In genomic region chr5:154800582-154800981, GRCh38 we compare ENCODE assay signal across 20 cellular contexts. TPM values are rescaled to one million over a fixed set of nuclear protein-coding genes. Genes with fewer than 3 reads are reported as not detected.
"Had no signal": no experiment of that assay in that cellular context is flagged by ENCODE, and none has a peak within 500 bp of the region (broad histone marks: within the 10 kb centered on the region; RNA-seq: fewer than 3 reads in every experiment).

No MANE protein-coding gene starts in this region.

- H3K27me3 Mint-ChIP-seq: activated B cell treated with CpG ODN at 0.5 μM for 24 hours; stimulated activated naive B cell treated with anti-CD40 and anti-IgM and Interleukin-4, amounts not matched to agents 10 μg/mL and 1 μg/mL and 100 μg/mL, for 72 hours had no signal

- H3K9me3 Mint-ChIP-seq: activated B cell treated with CpG ODN at 0.5 μM for 24 hours; activated T-cell treated with anti-CD3 and anti-CD28 coated beads, Interleukin-2, amount 50 U/mL, for 72 hours; neural progenitor cell; stimulated activated naive B cell treated with anti-CD40 and anti-IgM and Interleukin-4, amounts not matched to agents 10 μg/mL and 1 μg/mL and 100 μg/mL, for 72 hours had no signal

- H3K9ac ChIP-seq: neural progenitor cell had no signal

- DNase-seq: activated B cell treated with CpG ODN at 0.5 μM for 24 hours; activated CD4-positive, alpha-beta T cell treated with anti-CD3 and anti-CD28 coated beads, Interleukin-2, amount 50 U/mL, for 1 hour; activated gamma-delta T cell treated with Interleukin-2 at 50 U/mL for 16 hours; activated T-cell treated with anti-CD3 and anti-CD28 coated beads, Interleukin-2, amount 50 U/mL, for 72 hours; caudate nucleus; cortex of kidney; effector CD8-positive, alpha-beta T cell; islet precursor cell; mesendoderm; retina; stimulated activated naive B cell treated with anti-CD40 and anti-IgM and Interleukin-4, amounts not matched to agents 10 μg/mL and 1 μg/mL and 100 μg/mL, for 72 hours; substantia nigra; upper lobe of right lung had no signal

- H3K27me3 ChIP-seq: ascending aorta, gastroesophageal sphincter, neural progenitor cell, upper lobe of right lung had no signal

- H3K27ac ChIP-seq: ascending aorta, epithelial cell of prostate, gastroesophageal sphincter, neural progenitor cell, upper lobe of right lung had no signal

- H3K4me1 ChIP-seq: ascending aorta, neural progenitor cell, upper lobe of right lung had no signal

- ATAC-seq: gastroesophageal sphincter; stimulated activated naive B cell treated with anti-CD40 and anti-IgM and Interleukin-4, amounts not matched to agents 10 μg/mL and 1 μg/mL and 100 μg/mL, for 72 hours; upper lobe of right lung had no signal

- H3K9me3 ChIP-seq: ascending aorta, gastroesophageal sphincter, upper lobe of right lung had no signal

- H3K4me3 Mint-ChIP-seq: activated B cell treated with CpG ODN at 0.5 μM for 24 hours; activated T-cell treated with anti-CD3 and anti-CD28 coated beads, Interleukin-2, amount 50 U/mL, for 72 hours; neural progenitor cell; stimulated activated naive B cell treated with anti-CD40 and anti-IgM and Interleukin-4, amounts not matched to agents 10 μg/mL and 1 μg/mL and 100 μg/mL, for 72 hours had no signal

- H3K4me3 ChIP-seq: ascending aorta, gastroesophageal sphincter, neural progenitor cell, SK-N-MC, skin epidermis, upper lobe of right lung had no signal

- H3K27ac Mint-ChIP-seq: activated B cell treated with CpG ODN at 0.5 μM for 24 hours had no signal

- H3K4me1 Mint-ChIP-seq: activated B cell treated with CpG ODN at 0.5 μM for 24 hours; neural progenitor cell; stimulated activated naive B cell treated with anti-CD40 and anti-IgM and Interleukin-4, amounts not matched to agents 10 μg/mL and 1 μg/mL and 100 μg/mL, for 72 hours had no signal

RNA-seq across cellular contexts. Expression of gene FAXDC2, which starts 49.8 kb away (rescaled TPM):
- total RNA-seq: activated B cell treated with CpG ODN at 0.5 μM for 24 hours; T-helper 1 cell treated with Interleukin-12 subunit alpha and Interleukin-12 subunit beta and Interleukin-4 antibody, amounts not matched to agents 30 ng/mL and 1 ng/mL, for 36 hours had no signal
